ENCODE assay signal across 8 cellular contexts in the genomic region with DNA sequence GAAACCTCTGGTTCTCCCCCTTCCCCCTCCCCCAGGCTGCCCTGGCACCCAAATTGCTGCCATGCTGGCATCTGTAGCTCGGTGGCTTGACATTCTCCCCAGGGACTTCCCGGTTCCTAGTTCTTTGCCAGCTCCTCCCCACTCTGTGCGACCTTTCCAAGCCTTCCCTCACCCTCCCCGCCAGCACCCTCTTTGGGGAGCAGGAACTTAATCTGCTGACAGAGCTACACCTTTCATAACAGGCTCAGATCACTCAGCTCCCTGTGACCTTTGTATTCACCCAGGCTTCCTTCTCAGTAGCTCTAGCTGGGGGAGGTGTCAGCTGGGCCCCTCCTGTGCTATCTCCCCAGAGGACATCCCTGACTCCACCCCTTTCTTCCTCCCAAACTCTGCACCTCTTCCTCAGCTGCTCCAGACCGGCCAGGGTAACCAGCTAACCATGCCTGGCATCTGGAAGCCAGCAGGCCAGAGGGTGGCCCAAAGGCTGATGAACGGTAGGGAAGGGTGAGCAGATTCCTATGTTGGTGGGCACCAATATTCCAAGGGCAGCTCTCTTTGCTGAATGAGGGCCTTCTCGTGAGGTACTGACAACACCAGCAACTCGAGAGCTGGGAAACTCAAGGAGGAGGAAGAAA. TPM values are rescaled to one million over a fixed set of nuclear protein-coding genes. Genes with fewer than 3 reads are reported as not detected.
DNase-seq lines count a peak whose midpoint lies in the region; ATAC-seq and TF ChIP-seq lines count a peak whose summit lies in the region.

No MANE protein-coding gene starts in this region.

- H3K36me3 ChIP-seq in left ventricle myocardium inferior (no peaks in the 10 kb centered on the region), stomach smooth muscle (ENCODE audit: control insufficient read depth in 2 of 2, insufficient read depth in 2 of 2, low read length in 2 of 2) (no peaks in the 10 kb centered on the region)

- H3K4me3 ChIP-seq in left ventricle myocardium inferior: peak overlapping the region; percentile 88
- peak overlapping the region in 1 of 2 donors; percentile 60 for H3K4me3 ChIP-seq in stomach smooth muscle (ENCODE audit: low read length in 2 of 2)

- H3K4me1 ChIP-seq in left ventricle myocardium inferior: peaks cover 65% of the 10 kb centered on the region
- peaks cover 44% of the 10 kb centered on the region for H3K4me1 ChIP-seq in stomach smooth muscle (ENCODE audit: control insufficient read depth, insufficient read depth, low read length)

- H3K9me3 ChIP-seq in left ventricle myocardium inferior (replicated peaks) (no peaks in the 10 kb centered on the region), stomach smooth muscle (ENCODE audit: control insufficient read depth in 2 of 2, low read length in 2 of 2) (no peaks in the 10 kb centered on the region)

- intact Hi-C loops in Right ventricle myocardium inferior (cut with DNase I): loop anchor here (1.0 to 5.0 kb wide), 3 partner anchors 25 to 292 kb away; a partner anchor contains a TSS
- intact Hi-C loops in cardiac septum (cut with DNase I): loop anchor here (2.0 to 10.0 kb wide), 2 partner anchors 23 to 55 kb away; a partner anchor contains a TSS
- intact Hi-C loops in left ventricle myocardium inferior (cut with micrococcal nuclease): no loop called here

- H3K9ac ChIP-seq in stomach smooth muscle (ENCODE audit: low read length in 2 of 2): peak overlapping the region; percentile 7 to 60

- DNase-seq in Right ventricle myocardium inferior (ENCODE audit: missing footprints) (no peak), cardiac septum (ENCODE audit: low spot score) (no peak), SW480 (ENCODE audit: low spot score) (peak; percentile 29), left ventricle myocardium inferior (peak; percentile 58), NCI-H510A treated with DMSO at 0.1 percent for 48 hours (lab: John Stamatoyannopoulos, UW) (no peak)

- H3K27ac ChIP-seq in left ventricle myocardium inferior (replicated peaks) (peak overlapping the region; percentile 97), stomach smooth muscle (ENCODE audit: low read length) (peak overlapping the region; percentile 85)

- no peaks in the 10 kb centered on the region for H3K27me3 ChIP-seq in left ventricle myocardium inferior (ENCODE audit: low read depth)
- H3K27me3 ChIP-seq in stomach smooth muscle (ENCODE audit: control insufficient read depth in 1 of 2, insufficient read depth in 2 of 2, low read length in 2 of 2): no peaks in the 10 kb centered on the region

- TF ChIP-seq CTCF in left ventricle myocardium inferior (IDR thresholded peaks at IDR 0.05; ENCODE audit: borderline replicate concordance): no peak

- ATAC-seq in Right ventricle myocardium inferior (peak; percentile 6), GM19324 (IDR thresholded peaks at IDR 0.05; ENCODE audit: low FRiP score, unreplicated experiment) (no peak), HG03108 (IDR thresholded peaks at IDR 0.05; ENCODE audit: unreplicated experiment) (no peak)

RNA-seq across cellular contexts. Expression of a gene that starts 1.8 kb away (rescaled TPM):
- total RNA-seq in Right ventricle myocardium inferior (234 TPM), cardiac septum (152 TPM), left ventricle myocardium inferior (195 TPM)

RNA-seq across cellular contexts. Expression of a gene that starts 6.4 kb away (rescaled TPM):
- total RNA-seq in Right ventricle myocardium inferior (51.1 TPM), cardiac septum (5.1 TPM), left ventricle myocardium inferior (9.0 TPM)

RNA-seq across cellular contexts. Expression of a gene that starts 25.1 kb away (rescaled TPM):
- 20.1 TPM for total RNA-seq in Right ventricle myocardium inferior
- total RNA-seq in cardiac septum: 20.5 TPM
- total RNA-seq in left ventricle myocardium inferior: 15.4 TPM

RNA-seq across cellular contexts. Expression of a gene that starts 52.8 kb away (rescaled TPM):
- total RNA-seq in Right ventricle myocardium inferior (2.2 TPM), cardiac septum (0.30 TPM), left ventricle myocardium inferior (0.96 TPM)

RNA-seq across cellular contexts. Expression of a gene that starts 56.9 kb away (rescaled TPM):
- 9.6 TPM for total RNA-seq in Right ventricle myocardium inferior
- 18.9 TPM for total RNA-seq in cardiac septum
- 7.6 TPM for total RNA-seq in left ventricle myocardium inferior

Comparison
In these comparisons a context has a peak if more than half of its experiments do, and no peak if none do; other contexts are left out.
1. DNase-seq: peak in SW480 (single experiment) and left ventricle myocardium inferior (single experiment); none in Right ventricle myocardium inferior (single experiment), cardiac septum (single experiment) and NCI-H510A treated with DMSO at 0.1 percent for 48 hours (single experiment).